ENCODE assay signal across 25 cellular contexts in the genomic region with DNA sequence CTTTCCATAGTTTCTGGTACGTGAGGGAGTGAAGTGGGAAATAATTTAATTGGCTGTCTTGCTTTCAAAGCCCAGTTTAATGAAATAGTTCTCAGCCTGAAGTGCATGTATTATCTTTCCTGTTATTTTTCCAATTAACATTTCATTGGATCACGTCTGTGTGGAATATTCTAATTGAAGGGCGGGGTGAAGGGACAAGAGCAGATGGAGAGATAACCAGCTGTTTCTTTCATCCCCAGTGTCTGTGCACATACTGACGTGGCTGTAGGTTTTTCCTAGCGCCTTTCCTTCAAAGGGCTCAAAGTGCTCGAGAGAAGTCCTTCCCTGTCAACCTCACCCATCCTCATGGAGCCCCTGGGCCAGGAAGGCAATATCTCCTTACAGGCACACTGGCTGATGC.
"Had no signal": no experiment of that assay in that cellular context is flagged by ENCODE, and none has a peak within 500 bp of the region (broad histone marks: within the 10 kb centered on the region; RNA-seq: fewer than 3 reads in every experiment).

No MANE protein-coding gene starts in this region.

- H3K36me3 ChIP-seq: esophagus muscularis mucosa, left lung, lower lobe of right lung, neural progenitor cell, sigmoid colon, stomach, suprapubic skin, tibial artery had no signal

- H3K9me3 ChIP-seq: esophagus muscularis mucosa, left lung, lower lobe of right lung, psoas muscle, sigmoid colon, stomach, suprapubic skin, tibial artery had no signal

- DNase-seq: activated B cell treated with CpG ODN at 0.5 μM for 24 hours; activated CD4-positive, alpha-beta T cell treated with anti-CD3 and anti-CD28 coated beads, Interleukin-2, amount 50 U/mL, for 1 hour; activated CD8-positive, alpha-beta memory T cell treated with anti-CD3 and anti-CD28 coated beads, Interleukin-2, amount 10 ng/mL, durations not matched to agents 7 days and 5 days; activated CD8-positive, alpha-beta T cell treated with anti-CD3 and anti-CD28 coated beads for 36 hours; activated naive CD4-positive, alpha-beta T cell; activated T-cell treated with anti-CD3 and anti-CD28 coated beads, Interleukin-2, amount 50 U/mL, for 48 hours; dermis blood vessel endothelial cell; effector CD4-positive, alpha-beta T cell; foreskin keratinocyte; left lung; lower lobe of right lung; mesenchymal stem cell; natural killer cell; occipital lobe; psoas muscle; sigmoid colon; small intestine; stimulated activated CD4-positive, alpha-beta T cell treated with anti-CD3 and anti-CD28 coated beads, Interleukin-4, amount 100 ng/mL, for 4 hours; stimulated activated naive B cell treated with anti-CD40 and anti-IgM and Interleukin-4, amounts not matched to agents 10 μg/mL and 1 μg/mL and 100 μg/mL, for 72 hours; stomach; tibial artery had no signal

- H3K4me1 ChIP-seq: esophagus muscularis mucosa, foreskin keratinocyte, left lung, lower lobe of right lung, psoas muscle, sigmoid colon, suprapubic skin had no signal

- H3K79me2 ChIP-seq: parathyroid adenoma had no signal

- H3K9ac ChIP-seq: neural progenitor cell, parathyroid adenoma had no signal

- H3K4me3 ChIP-seq: esophagus muscularis mucosa, left lung, lower lobe of right lung, neural progenitor cell, psoas muscle, sigmoid colon, stomach, suprapubic skin, tibial artery had no signal

- H3K4me2 ChIP-seq: neural progenitor cell had no signal

- H3K27ac ChIP-seq: esophagus muscularis mucosa, foreskin keratinocyte, left lung, lower lobe of right lung, neural progenitor cell, parathyroid adenoma, psoas muscle, sigmoid colon, stomach, suprapubic skin, tibial artery had no signal

- H2AFZ ChIP-seq: neural progenitor cell, parathyroid adenoma had no signal

- H3K27me3 ChIP-seq: esophagus muscularis mucosa, foreskin keratinocyte, left lung, neural progenitor cell, sigmoid colon, suprapubic skin, tibial artery had no signal
